3 cellular contexts compared by ENCODE assay signal in the genomic region with DNA sequence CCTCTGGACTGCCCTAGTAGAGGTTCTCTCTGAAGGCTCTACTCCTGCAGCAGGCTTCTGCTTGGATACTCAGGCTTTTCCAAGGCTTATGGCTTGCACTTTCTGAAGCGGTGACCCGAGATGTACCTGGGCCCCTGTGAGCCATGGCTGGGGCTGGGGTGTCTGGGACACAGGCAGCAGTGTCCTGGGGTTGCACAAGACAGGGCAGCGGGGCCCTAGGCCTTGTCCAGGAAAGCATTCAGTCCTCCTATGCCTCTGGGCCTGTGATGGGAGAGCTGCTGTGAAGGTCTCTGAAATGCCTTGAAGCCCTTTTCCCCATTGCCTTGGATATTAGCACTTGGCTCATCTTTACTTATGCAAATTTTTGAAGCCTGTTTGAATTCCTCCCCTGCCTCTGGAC.
"Had no signal": no experiment of that assay in that cellular context is flagged by ENCODE, and none has a peak within 500 bp of the region (broad histone marks: within the 10 kb centered on the region; RNA-seq: fewer than 3 reads in every experiment).

No MANE protein-coding gene starts in this region.

- H3K4me3 ChIP-seq: GM12878 had no signal

- DNase-seq: GDM1, GF-D8 had no signal

- ATAC-seq: GM12878 had no signal
